9 cellular contexts compared by ENCODE assay signal in genomic region chr2:241063587-241063986, GRCh38. TPM values are rescaled to one million over a fixed set of nuclear protein-coding genes. Genes with fewer than 3 reads are reported as not detected.
A peak's percentile ranks its signal among the peaks of the same experiment; 100 is the strongest.
DNase-seq lines count a peak whose midpoint lies in the region; ATAC-seq and TF ChIP-seq lines count a peak whose summit lies in the region.
"Had no signal": no experiment of that assay in that cellular context is flagged by ENCODE, and none has a peak within 500 bp of the region (broad histone marks: within the 10 kb centered on the region; RNA-seq: fewer than 3 reads in every experiment).

No MANE protein-coding gene starts in this region.

- no peaks in the 10 kb centered on the region for H3K4me1 Mint-ChIP-seq in activated CD4-positive, alpha-beta memory T cell treated with anti-CD3 and anti-CD28 coated beads, Interleukin-2, amount 10 ng/mL, durations not matched to agents 7 days and 5 days
- H3K4me1 Mint-ChIP-seq in activated CD4-positive, alpha-beta memory T cell treated with anti-CD3 and anti-CD28 coated beads for 36 hours (ENCODE audit: low read depth): peaks cover 3% of the 10 kb centered on the region

- no peaks in the 10 kb centered on the region for H3K9me3 Mint-ChIP-seq in activated CD4-positive, alpha-beta memory T cell treated with anti-CD3 and anti-CD28 coated beads, Interleukin-2, amount 10 ng/mL, durations not matched to agents 7 days and 5 days
- H3K9me3 Mint-ChIP-seq in activated CD4-positive, alpha-beta memory T cell treated with anti-CD3 and anti-CD28 coated beads for 36 hours: no peaks in the 10 kb centered on the region

- WGBS in adrenal gland, 4 donors: 26 to 46% (median 30%) methylated on average over 6 to 8 of the region's 8 CpGs; no CpG with 5 or more reads in 1 of the 4 donors
- 58 to 90% methylated on average over 3 to 8 of the region's 8 CpGs for WGBS in testis, 2 donors

- H3K27me3 Mint-ChIP-seq in activated CD4-positive, alpha-beta memory T cell treated with anti-CD3 and anti-CD28 coated beads, Interleukin-2, amount 10 ng/mL, durations not matched to agents 7 days and 5 days: no peaks in the 10 kb centered on the region
- H3K27me3 Mint-ChIP-seq in activated CD4-positive, alpha-beta memory T cell treated with anti-CD3 and anti-CD28 coated beads for 36 hours: no peaks in the 10 kb centered on the region

- H3K4me1 ChIP-seq in adrenal gland (replicated peaks in 1 of 2) (peaks cover 0 to 4% of the 10 kb centered on the region in 2 donors), testis (no peaks in the 10 kb centered on the region), Peyer's patch (peaks cover 0 to 5% (median 2%) of the 10 kb centered on the region in 4 donors)

- TF ChIP-seq POLR2A in adrenal gland (IDR thresholded peaks at IDR 0.05) (no peak), testis (IDR thresholded peaks at IDR 0.05) (no peak), Peyer's patch (IDR thresholded peaks at IDR 0.05) (no peak)

- POLR2A ChIA-PET in activated CD4-positive, alpha-beta memory T cell treated with anti-CD3 and anti-CD28 coated beads, Interleukin-2, amount 10 ng/mL, durations not matched to agents 7 days and 5 days (lab: Charles Lee): no interaction called here
- POLR2A ChIA-PET in activated CD4-positive, alpha-beta memory T cell treated with anti-CD3 and anti-CD28 coated beads for 36 hours (lab: Charles Lee): no interaction called here

- ATAC-seq in left colon (peak; percentile 47), GM19035 (IDR thresholded peaks at IDR 0.05; ENCODE audit: unreplicated experiment) (no peak)

- H3K27ac ChIP-seq in adrenal gland: no peak overlapping the region
- H3K27ac ChIP-seq in testis: no peak overlapping the region
- no peak overlapping the region for H3K27ac ChIP-seq in Peyer's patch

- no peaks in the 10 kb centered on the region for H3K27me3 ChIP-seq in adrenal gland
- no peaks in the 10 kb centered on the region for H3K27me3 ChIP-seq in testis
- H3K27me3 ChIP-seq in Peyer's patch: no peaks in the 10 kb centered on the region

- H3K27ac Mint-ChIP-seq in activated CD4-positive, alpha-beta memory T cell treated with anti-CD3 and anti-CD28 coated beads, Interleukin-2, amount 10 ng/mL, durations not matched to agents 7 days and 5 days: no peak overlapping the region
- no peak overlapping the region for H3K27ac Mint-ChIP-seq in activated CD4-positive, alpha-beta memory T cell treated with anti-CD3 and anti-CD28 coated beads for 36 hours

- H3K36me3 Mint-ChIP-seq in activated CD4-positive, alpha-beta memory T cell treated with anti-CD3 and anti-CD28 coated beads, Interleukin-2, amount 10 ng/mL, durations not matched to agents 7 days and 5 days (ENCODE audit: low read depth): no peaks in the 10 kb centered on the region
- no peaks in the 10 kb centered on the region for H3K36me3 Mint-ChIP-seq in activated CD4-positive, alpha-beta memory T cell treated with anti-CD3 and anti-CD28 coated beads for 36 hours

- intact Hi-C loops in activated CD4-positive, alpha-beta memory T cell treated with anti-CD3 and anti-CD28 coated beads for 36 hours (cut with micrococcal nuclease): no loop called here
- intact Hi-C loops in adrenal gland (cut with DNase I): loop anchor here in 1 of 2 donors (10.0 kb wide), 1 partner anchor 209 kb away; no protein-coding TSS in a partner anchor
- intact Hi-C loops in left colon (cut with DNase I, micrococcal nuclease): no loop called here
- intact Hi-C loops in testis (cut with DNase I; ENCODE audit: low total_unique reads): no loop called here

- H3K4me3 Mint-ChIP-seq in activated CD4-positive, alpha-beta memory T cell treated with anti-CD3 and anti-CD28 coated beads, Interleukin-2, amount 10 ng/mL, durations not matched to agents 7 days and 5 days: no peak overlapping the region
- H3K4me3 Mint-ChIP-seq in activated CD4-positive, alpha-beta memory T cell treated with anti-CD3 and anti-CD28 coated beads for 36 hours: no peak overlapping the region

- DNase-seq in activated CD4-positive, alpha-beta memory T cell treated with anti-CD3 and anti-CD28 coated beads, Interleukin-2, amount 10 ng/mL, durations not matched to agents 7 days and 5 days: peak; percentile 15
- no peak for DNase-seq in activated CD4-positive, alpha-beta memory T cell treated with anti-CD3 and anti-CD28 coated beads for 36 hours
- DNase-seq in adrenal gland: peak in 5 of 7 donors; percentile 8 to 50 (median 21)
- DNase-seq in left colon: no peak
- peak; percentile 9 for DNase-seq in testis
- no peak for DNase-seq in Peyer's patch
- DNase-seq in GDM1 (lab: John Stamatoyannopoulos, UW): no peak
- DNase-seq: NCI-H1694 treated with DMSO at 0.1 percent for 48 hours had no signal

- H3K9me3 ChIP-seq in adrenal gland (replicated peaks in 1 of 3): no peaks in the 10 kb centered on the region
- no peaks in the 10 kb centered on the region for H3K9me3 ChIP-seq in testis
- no peaks in the 10 kb centered on the region for H3K9me3 ChIP-seq in Peyer's patch

- no peaks in the 10 kb centered on the region for H3K36me3 ChIP-seq in adrenal gland (replicated peaks in 1 of 2)
- no peaks in the 10 kb centered on the region for H3K36me3 ChIP-seq in testis (ENCODE audit: low read depth, missing control alignments)
- H3K36me3 ChIP-seq in Peyer's patch: peaks cover 0 to 6% (median 0%) of the 10 kb centered on the region in 3 donors

- CTCF ChIA-PET in activated CD4-positive, alpha-beta memory T cell treated with anti-CD3 and anti-CD28 coated beads, Interleukin-2, amount 10 ng/mL, durations not matched to agents 7 days and 5 days (lab: Charles Lee): no interaction called here
- CTCF ChIA-PET in activated CD4-positive, alpha-beta memory T cell treated with anti-CD3 and anti-CD28 coated beads for 36 hours (lab: Charles Lee): no interaction called here

- H3K4me3 ChIP-seq in adrenal gland (peak overlapping the region in 1 of 4 donors; percentile 36), testis (no peak overlapping the region), Peyer's patch (peak overlapping the region in 1 of 4 donors; percentile 11)

- no peak for TF ChIP-seq CTCF in adrenal gland (IDR thresholded peaks at IDR 0.05)
- TF ChIP-seq CTCF in testis (IDR thresholded peaks at IDR 0.05): no peak
- TF ChIP-seq CTCF in Peyer's patch (IDR thresholded peaks at IDR 0.05): no peak

RNA-seq across cellular contexts. Expression of gene MTERF4, which starts 38.5 kb away (rescaled TPM):
- total RNA-seq in activated CD4-positive, alpha-beta memory T cell treated with anti-CD3 and anti-CD28 coated beads, Interleukin-2, amount 10 ng/mL, durations not matched to agents 7 days and 5 days: 10 to 100 TPM; 41.5 to 45.4 TPM
- total RNA-seq in activated CD4-positive, alpha-beta memory T cell treated with anti-CD3 and anti-CD28 coated beads for 36 hours: 10 to 100 TPM; 43.9 to 46.0 TPM
- total RNA-seq in adrenal gland (10 to 100 TPM; 24.6 to 39.2 (median 30.9) TPM), left colon (10 to 100 TPM; 27.7 to 28.7 TPM), testis (10 to 100 TPM; 26.4 to 40.6 TPM), Peyer's patch (10 to 100 TPM; 28.9 to 55.4 (median 47.9) TPM)
- polyA plus RNA-seq in adrenal gland (10 to 100 TPM; 17.4 to 39.0 (median 32.2) TPM), testis (ENCODE audit: insufficient read depth, low read depth, low replicate concordance) (37.3 TPM)

Comparison
In these comparisons a context has a peak if more than half of its experiments do, and no peak if none do; other contexts are left out.
1. DNase-seq: peak in activated CD4-positive, alpha-beta memory T cell treated with anti-CD3 and anti-CD28 coated beads, Interleukin-2, amount 10 ng/mL, durations not matched to agents 7 days and 5 days (single experiment), adrenal gland (5 of 7) and testis (single experiment); none in activated CD4-positive, alpha-beta memory T cell treated with anti-CD3 and anti-CD28 coated beads for 36 hours (single experiment), left colon (0 of 2), Peyer's patch (0 of 3) and GDM1 (single experiment).